2 cellular contexts compared by ENCODE assay signal in the genomic region with DNA sequence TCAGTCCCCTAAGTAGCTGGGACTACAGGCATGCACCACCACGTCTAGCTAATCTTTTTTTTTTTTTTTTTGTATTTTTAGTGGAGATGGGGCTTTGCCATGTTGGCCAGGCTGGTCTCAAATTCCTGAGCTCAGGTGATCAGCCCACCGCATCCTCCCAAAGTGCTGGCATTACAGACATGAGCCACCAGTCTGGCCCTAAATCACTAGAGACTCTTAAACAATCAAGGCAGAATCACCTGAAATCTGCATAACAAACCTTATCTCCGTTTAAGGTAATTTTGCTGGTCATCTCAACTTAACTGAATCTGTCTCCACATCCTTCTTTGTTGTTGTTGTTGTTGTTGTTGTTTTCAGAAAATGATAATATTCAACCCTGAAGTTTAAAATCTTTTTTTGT.
TF ChIP-seq lines count a peak whose summit lies in the region.

No MANE protein-coding gene starts in this region.

TF ChIP-seq in GM23338, 12 proteins besides CTCF, POLR2A, EP300 and RAD21:
- peak; percentile 64; the same call in 1 of the 2 replicates for TF ChIP-seq NANOG (IDR thresholded peaks at IDR 0.05; ENCODE audit: borderline replicate concordance)
- no peak for TF ChIP-seq CREB1 (CRISPR knock-in tag; IDR thresholded peaks at IDR 0.05; ENCODE audit: low read depth)
- no peak for TF ChIP-seq ZNF331 (CRISPR knock-in tag; IDR thresholded peaks at IDR 0.05; ENCODE audit: low read depth)

TF ChIP-seq in H1, 55 proteins besides CTCF, POLR2A, EP300 and RAD21:
- TF ChIP-seq SRF (IDR thresholded peaks at IDR 0.05; ENCODE audit: low read depth, low read length) = peak; percentile 4; the same call in 1 of the 2 replicates
- no peak for TF ChIP-seq KDM5A (IDR thresholded peaks at IDR 0.05; ENCODE audit: low read length)
- TF ChIP-seq POU5F1 (IDR thresholded peaks at IDR 0.05; ENCODE audit: low read depth, low read length) = no peak
- TF ChIP-seq NANOG (IDR thresholded peaks at IDR 0.05; ENCODE audit: insufficient read depth, low read depth, low read length, poor library complexity, severe bottlenecking) = peak; percentile 74
- no peak for TF ChIP-seq SP1 (IDR thresholded peaks at IDR 0.05; ENCODE audit: low read depth, low read length)
TF ChIP-seq in H1: peak in this region for 2.
